Comparison of ENCODE assay signal across 21 cellular contexts in genomic region chr6:118789419-118789818, GRCh38.
"Had no signal": no experiment of that assay in that cellular context is flagged by ENCODE, and none has a peak within 500 bp of the region (broad histone marks: within the 10 kb centered on the region; RNA-seq: fewer than 3 reads in every experiment).

No MANE protein-coding gene starts in this region.

- H3K27ac ChIP-seq: ascending aorta, breast epithelium, esophagus muscularis mucosa, lower lobe of right lung, ovary, thoracic aorta, upper lobe of left lung had no signal

- H3K4me3 Mint-ChIP-seq: activated B cell treated with CpG ODN at 0.5 μM for 24 hours; activated CD4-positive, alpha-beta memory T cell treated with anti-CD3 and anti-CD28 coated beads, Interleukin-2, amount 10 ng/mL, durations not matched to agents 7 days and 5 days; activated CD8-positive, alpha-beta memory T cell treated with anti-CD3 and anti-CD28 coated beads, Interleukin-2, amount 10 ng/mL, durations not matched to agents 7 days and 5 days; activated naive CD4-positive, alpha-beta T cell treated with anti-CD3 and anti-CD28 coated beads for 36 hours; mesothelial cell of epicardium; neural crest cell had no signal

- H3K36me3 Mint-ChIP-seq: mesothelial cell of epicardium had no signal

- H3K4me1 ChIP-seq: ascending aorta, breast epithelium had no signal

- H3K4me2 ChIP-seq: smooth muscle cell had no signal

- H3K36me3 ChIP-seq: ascending aorta, breast epithelium, esophagus muscularis mucosa, lower lobe of right lung, ovary, thoracic aorta, upper lobe of left lung had no signal

- H3K27me3 ChIP-seq: ascending aorta, breast epithelium, esophagus muscularis mucosa, ovary, upper lobe of left lung had no signal

- ATAC-seq: activated CD8-positive, alpha-beta memory T cell treated with anti-CD3 and anti-CD28 coated beads, Interleukin-2, amount 10 ng/mL, durations not matched to agents 7 days and 5 days; lower lobe of right lung; sciatic nerve had no signal

- H3K9me3 Mint-ChIP-seq: activated B cell treated with CpG ODN at 0.5 μM for 24 hours had no signal

- H3K27me3 Mint-ChIP-seq: activated B cell treated with CpG ODN at 0.5 μM for 24 hours; activated CD4-positive, alpha-beta memory T cell treated with anti-CD3 and anti-CD28 coated beads, Interleukin-2, amount 10 ng/mL, durations not matched to agents 7 days and 5 days; activated CD8-positive, alpha-beta memory T cell treated with anti-CD3 and anti-CD28 coated beads, Interleukin-2, amount 10 ng/mL, durations not matched to agents 7 days and 5 days had no signal

- DNase-seq: activated B cell treated with CpG ODN at 0.5 μM for 24 hours; activated CD4-positive, alpha-beta memory T cell treated with anti-CD3 and anti-CD28 coated beads, Interleukin-2, amount 10 ng/mL, durations not matched to agents 7 days and 5 days; activated CD4-positive, alpha-beta T cell treated with anti-CD3 and anti-CD28 coated beads for 4 hours; activated CD8-positive, alpha-beta memory T cell treated with anti-CD3 and anti-CD28 coated beads, Interleukin-2, amount 10 ng/mL, durations not matched to agents 7 days and 5 days; activated T-cell treated with anti-CD3 and anti-CD28 coated beads, Interleukin-2, amount 50 U/mL, for 1 hour; cerebellar nuclear complex; effector CD4-positive, alpha-beta T cell; lower lobe of right lung; ovary; stimulated activated CD4-positive, alpha-beta T cell treated with anti-CD3 and anti-CD28 coated beads, Interleukin-4, amount 100 ng/mL, for 1 hour; T-helper 9 cell had no signal

- H3K4me3 ChIP-seq: ascending aorta, breast epithelium, esophagus muscularis mucosa, lower lobe of right lung, ovary, smooth muscle cell, thoracic aorta, upper lobe of left lung had no signal

- H3K27ac Mint-ChIP-seq: activated B cell treated with CpG ODN at 0.5 μM for 24 hours; activated CD4-positive, alpha-beta memory T cell treated with anti-CD3 and anti-CD28 coated beads, Interleukin-2, amount 10 ng/mL, durations not matched to agents 7 days and 5 days; activated CD8-positive, alpha-beta memory T cell treated with anti-CD3 and anti-CD28 coated beads, Interleukin-2, amount 10 ng/mL, durations not matched to agents 7 days and 5 days; mesothelial cell of epicardium had no signal

- H3K9me3 ChIP-seq: ascending aorta, breast epithelium, esophagus muscularis mucosa, lower lobe of right lung, ovary, thoracic aorta, upper lobe of left lung had no signal
